1 cellular context compared by ENCODE assay signal in the genomic region with DNA sequence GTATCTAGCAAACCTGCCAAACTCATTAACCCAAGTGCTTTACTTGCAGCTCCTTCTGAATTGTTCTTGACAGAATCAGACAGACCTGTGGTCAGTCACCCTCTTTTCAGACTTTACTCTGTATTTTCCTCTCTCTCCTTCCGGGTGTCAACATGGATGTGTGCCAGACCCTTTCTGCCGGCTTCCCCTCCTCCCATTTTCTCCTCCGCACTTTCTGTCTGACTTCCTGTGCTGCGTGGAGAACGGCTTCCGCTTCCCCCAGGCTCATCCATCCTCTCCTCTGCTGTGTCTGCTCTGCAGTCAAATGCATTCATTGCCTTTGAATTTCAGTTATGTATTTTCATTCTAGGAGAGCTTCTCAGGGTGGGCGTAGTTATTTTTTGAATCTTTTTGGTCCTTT.
TF ChIP-seq lines count a peak whose summit lies in the region.
"Not testable (repeated sequence)": the region's sequence is repeated elsewhere in the genome, so short reads cannot be mapped to it uniquely, and the experiment has no call there.

No MANE protein-coding gene starts in this region.

TF ChIP-seq in HepG2, 621 proteins besides CTCF, POLR2A, EP300 and RAD21 (continued from another document):
- TF ChIP-seq ETV5 (CRISPR knock-in tag; IDR thresholded peaks at IDR 0.05; ENCODE audit: borderline replicate concordance): peak; percentile 58; the same call in 1 of the 2 replicates
- TF ChIP-seq, protein P1, sequence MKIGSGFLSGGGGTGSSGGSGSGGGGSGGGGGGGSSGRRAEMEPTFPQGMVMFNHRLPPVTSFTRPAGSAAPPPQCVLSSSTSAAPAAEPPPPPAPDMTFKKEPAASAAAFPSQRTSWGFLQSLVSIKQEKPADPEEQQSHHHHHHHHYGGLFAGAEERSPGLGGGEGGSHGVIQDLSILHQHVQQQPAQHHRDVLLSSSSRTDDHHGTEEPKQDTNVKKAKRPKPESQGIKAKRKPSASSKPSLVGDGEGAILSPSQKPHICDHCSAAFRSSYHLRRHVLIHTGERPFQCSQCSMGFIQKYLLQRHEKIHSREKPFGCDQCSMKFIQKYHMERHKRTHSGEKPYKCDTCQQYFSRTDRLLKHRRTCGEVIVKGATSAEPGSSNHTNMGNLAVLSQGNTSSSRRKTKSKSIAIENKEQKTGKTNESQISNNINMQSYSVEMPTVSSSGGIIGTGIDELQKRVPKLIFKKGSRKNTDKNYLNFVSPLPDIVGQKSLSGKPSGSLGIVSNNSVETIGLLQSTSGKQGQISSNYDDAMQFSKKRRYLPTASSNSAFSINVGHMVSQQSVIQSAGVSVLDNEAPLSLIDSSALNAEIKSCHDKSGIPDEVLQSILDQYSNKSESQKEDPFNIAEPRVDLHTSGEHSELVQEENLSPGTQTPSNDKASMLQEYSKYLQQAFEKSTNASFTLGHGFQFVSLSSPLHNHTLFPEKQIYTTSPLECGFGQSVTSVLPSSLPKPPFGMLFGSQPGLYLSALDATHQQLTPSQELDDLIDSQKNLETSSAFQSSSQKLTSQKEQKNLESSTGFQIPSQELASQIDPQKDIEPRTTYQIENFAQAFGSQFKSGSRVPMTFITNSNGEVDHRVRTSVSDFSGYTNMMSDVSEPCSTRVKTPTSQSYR (CRISPR knock-in tag; IDR thresholded peaks at IDR 0.05; ENCODE audit: borderline replicate concordance): 0 out of 2 replicates have a peak, but pooled peaks have one; percentile 25
- TF ChIP-seq NR2F6, FOXA1 (IDR thresholded peaks at IDR 0.05): not testable (repeated sequence)
- TF ChIP-seq NR2F6 (CRISPR knock-in tag; IDR thresholded peaks at IDR 0.05): peak; percentile 21; the same call in 1 of the 2 replicates
- TF ChIP-seq SAP130 (CRISPR knock-in tag; IDR thresholded peaks at IDR 0.05; ENCODE audit: low read depth): peak; percentile 38
- peak; percentile 43 for TF ChIP-seq FOXA3 (CRISPR knock-in tag; IDR thresholded peaks at IDR 0.05)
- TF ChIP-seq GABPA (IDR thresholded peaks at IDR 0.05; ENCODE audit: low read depth, low read length): peak; percentile 52
- peak; percentile 86 for TF ChIP-seq GABPA (CRISPR knock-in tag; IDR thresholded peaks at IDR 0.05; ENCODE audit: low read depth)
- 0 out of 2 replicates have a peak, but pooled peaks have one; percentile 5 for TF ChIP-seq FOXA1 (CRISPR knock-in tag; IDR thresholded peaks at IDR 0.05)
- TF ChIP-seq ELF1 (CRISPR knock-in tag; IDR thresholded peaks at IDR 0.05): peak; percentile 41; the same call in 1 of the 2 replicates
- TF ChIP-seq MED1 (CRISPR knock-in tag; IDR thresholded peaks at IDR 0.05): peak; percentile 34; the same call in 1 of the 2 replicates
TF ChIP-seq in HepG2: peak in this region for 12; not testable (repeated sequence) for 609.
